Comparison of ENCODE assay signal across 5 cellular contexts in genomic region chr4:164779080-164779479, GRCh38.
"Had no signal": no experiment of that assay in that cellular context is flagged by ENCODE, and none has a peak within 500 bp of the region (broad histone marks: within the 10 kb centered on the region; RNA-seq: fewer than 3 reads in every experiment).

No MANE protein-coding gene starts in this region.

- H3K4me3 ChIP-seq: coronary artery, esophagus squamous epithelium, psoas muscle, spleen had no signal

- H3K9me3 ChIP-seq: esophagus squamous epithelium, psoas muscle, spleen had no signal

- H3K27me3 ChIP-seq: brain microvascular endothelial cell, esophagus squamous epithelium, spleen had no signal

- H3K36me3 ChIP-seq: brain microvascular endothelial cell, esophagus squamous epithelium, spleen had no signal

- H3K27ac ChIP-seq: brain microvascular endothelial cell, coronary artery, esophagus squamous epithelium, psoas muscle, spleen had no signal

- DNase-seq: esophagus squamous epithelium, psoas muscle, spleen had no signal

- H3K4me1 ChIP-seq: esophagus squamous epithelium, psoas muscle, spleen had no signal
